Comparison of ENCODE assay signal across 11 cellular contexts in genomic region chr14:94936901-94937321, GRCh38.
DNase-seq lines count a peak whose midpoint lies in the region; ATAC-seq and TF ChIP-seq lines count a peak whose summit lies in the region.
"Had no signal": no experiment of that assay in that cellular context is flagged by ENCODE, and none has a peak within 500 bp of the region (broad histone marks: within the 10 kb centered on the region; RNA-seq: fewer than 3 reads in every experiment).

No MANE protein-coding gene starts in this region.

- H3K36me3 ChIP-seq in Loucy (ENCODE audit: insufficient read depth, low read length) (no peaks in the 10 kb centered on the region), muscle layer of colon (ENCODE audit: insufficient read depth, low read length) (no peaks in the 10 kb centered on the region), suprapubic skin (no peaks in the 10 kb centered on the region)

- no peak for TF ChIP-seq EP300 in suprapubic skin (IDR thresholded peaks at IDR 0.05)

- H3K9ac ChIP-seq in Loucy (ENCODE audit: low read depth, low read length, poor library complexity, severe bottlenecking), result no peak overlapping the region
- H3K9ac ChIP-seq in muscle layer of colon (ENCODE audit: low read length), result peak overlapping the region; percentile 12

- no peak overlapping the region for H2AFZ ChIP-seq in Loucy (ENCODE audit: low read length)

- H3K4me3 ChIP-seq in Loucy (ENCODE audit: low read length, poor library complexity, severe bottlenecking) (no peak overlapping the region), epithelial cell of proximal tubule (ENCODE audit: low read depth, low read length) (peak overlapping the region; percentile 27), muscle layer of colon (ENCODE audit: low read depth in 1 of 2, low read length in 2 of 2) (peak overlapping the region in 1 of 2 donors; percentile 32), suprapubic skin (peak overlapping the region; percentile 24)

- TF ChIP-seq POLR2A in suprapubic skin (IDR thresholded peaks at IDR 0.05), result no peak

- H3K27me3 ChIP-seq in Loucy (ENCODE audit: insufficient read depth, low read length, poor library complexity, severe bottlenecking), result no peaks in the 10 kb centered on the region
- no peaks in the 10 kb centered on the region for H3K27me3 ChIP-seq in muscle layer of colon (ENCODE audit: control insufficient read depth in 1 of 2, insufficient read depth in 2 of 2, low read length in 2 of 2)
- H3K27me3 ChIP-seq in suprapubic skin, result no peaks in the 10 kb centered on the region

- TF ChIP-seq CTCF in Loucy (conservative IDR thresholded peaks at IDR 0.05; ENCODE audit: low read length) (no peak), epithelial cell of proximal tubule (conservative IDR thresholded peaks at IDR 0.05; ENCODE audit: low read depth, low read length) (no peak), suprapubic skin (IDR thresholded peaks at IDR 0.05) (no peak)

- H3K4me2 ChIP-seq in Loucy (ENCODE audit: low read depth, low read length, poor library complexity, severe bottlenecking), result peak overlapping the region; percentile 44

- no peak for ATAC-seq in GM19328 (IDR thresholded peaks at IDR 0.05; ENCODE audit: unreplicated experiment)
- ATAC-seq in GM18868 (IDR thresholded peaks at IDR 0.05; ENCODE audit: unreplicated experiment), result no peak
- ATAC-seq in GM21576 (IDR thresholded peaks at IDR 0.05; ENCODE audit: unreplicated experiment), result no peak
- ATAC-seq: activated CD8-positive, alpha-beta T cell treated with anti-CD3 and anti-CD28 coated beads, Interleukin-2, amount 10 ng/mL, durations not matched to agents 7 days and 5 days; CD8-positive, alpha-beta T cell had no signal

- H3K9me3 ChIP-seq in Loucy (ENCODE audit: insufficient read depth, low read depth, low read length) (no peaks in the 10 kb centered on the region), muscle layer of colon (ENCODE audit: low read length) (no peaks in the 10 kb centered on the region), suprapubic skin (no peaks in the 10 kb centered on the region)

- DNase-seq in epithelial cell of proximal tubule (ENCODE audit: low read depth), result no peak
- peak in 1 of 2 donors; percentile 70 for DNase-seq in suprapubic skin (ENCODE audit: low spot score in 2 of 2)
- no peak for DNase-seq in activated naive CD4-positive, alpha-beta T cell treated with anti-CD3 and anti-CD28 coated beads, Interleukin-2, amount 50 U/mL, for 16 hours
- DNase-seq: activated CD8-positive, alpha-beta T cell treated with anti-CD3 and anti-CD28 coated beads, Interleukin-2, amount 10 ng/mL, durations not matched to agents 7 days and 5 days; activated naive CD4-positive, alpha-beta T cell treated with anti-CD3 and anti-CD28 coated beads for 36 hours; CD8-positive, alpha-beta T cell had no signal

- H3K4me1 ChIP-seq in Loucy (ENCODE audit: insufficient read depth, low read length, poor library complexity, severe bottlenecking), result no peaks in the 10 kb centered on the region
- H3K4me1 ChIP-seq in muscle layer of colon (ENCODE audit: insufficient read depth, low read length), result peaks cover 42% of the 10 kb centered on the region
- H3K4me1 ChIP-seq in suprapubic skin, result peaks cover 8% of the 10 kb centered on the region

- no peaks in the 10 kb centered on the region for H3F3A ChIP-seq in Loucy (ENCODE audit: low read depth)

- peak overlapping the region; percentile 91 for H3K27ac ChIP-seq in muscle layer of colon (ENCODE audit: low read depth, low read length)
- H3K27ac ChIP-seq in suprapubic skin, result peak overlapping the region; percentile 66

- H3K79me2 ChIP-seq in Loucy (ENCODE audit: insufficient read depth, low read length), result no peaks in the 10 kb centered on the region

- no peaks in the 10 kb centered on the region for H3K9me2 ChIP-seq in Loucy (replicated peaks; ENCODE audit: low read depth, low read length)

- 37% methylated on average over 9 of the region's 16 CpGs for WGBS in suprapubic skin

- H4K20me1 ChIP-seq in Loucy (ENCODE audit: insufficient read depth, low read length, poor library complexity, severe bottlenecking), result no peaks in the 10 kb centered on the region
